ENCODE assay signal across 2 cellular contexts in genomic region chr12:95351745-95352144, GRCh38.
TF ChIP-seq lines count a peak whose summit lies in the region.

No MANE protein-coding gene starts in this region.

TF ChIP-seq in IMR-90, 13 proteins besides CTCF, POLR2A, EP300 and RAD21:
- TF ChIP-seq FOS (IDR thresholded peaks at IDR 0.05; ENCODE audit: low read depth, low read length) (no peak), MXI1 (IDR thresholded peaks at IDR 0.05; ENCODE audit: borderline replicate concordance, low read depth, low read length) (no peak), MAZ (IDR thresholded peaks at IDR 0.05; ENCODE audit: borderline replicate concordance, low read depth, low read length) (no peak), RFX5 (IDR thresholded peaks at IDR 0.05; ENCODE audit: low read depth, low read length) (no peak), SMC3 (IDR thresholded peaks at IDR 0.05; ENCODE audit: low read depth, low read length) (no peak), BHLHE40 (IDR thresholded peaks at IDR 0.05; ENCODE audit: low read depth, low read length) (no peak), RCOR1 (IDR thresholded peaks at IDR 0.05; ENCODE audit: insufficient replicate concordance, low read length) (no peak), NFE2L2 (IDR thresholded peaks at IDR 0.05; ENCODE audit: low read depth, low read length) (no peak), CEBPB (IDR thresholded peaks at IDR 0.05; ENCODE audit: low read depth, low read length) (no peak), ELK1 (IDR thresholded peaks at IDR 0.05; ENCODE audit: borderline replicate concordance, low read depth, low read length) (no peak)
- TF ChIP-seq, protein P1, sequence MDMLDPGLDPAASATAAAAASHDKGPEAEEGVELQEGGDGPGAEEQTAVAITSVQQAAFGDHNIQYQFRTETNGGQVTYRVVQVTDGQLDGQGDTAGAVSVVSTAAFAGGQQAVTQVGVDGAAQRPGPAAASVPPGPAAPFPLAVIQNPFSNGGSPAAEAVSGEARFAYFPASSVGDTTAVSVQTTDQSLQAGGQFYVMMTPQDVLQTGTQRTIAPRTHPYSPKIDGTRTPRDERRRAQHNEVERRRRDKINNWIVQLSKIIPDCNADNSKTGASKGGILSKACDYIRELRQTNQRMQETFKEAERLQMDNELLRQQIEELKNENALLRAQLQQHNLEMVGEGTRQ (IDR thresholded peaks at IDR 0.05; ENCODE audit: low read depth, low read length), result no peak

TF ChIP-seq in HepG2, 621 proteins besides CTCF, POLR2A, EP300 and RAD21:
- no peak for TF ChIP-seq ZC3H13 (CRISPR knock-in tag; IDR thresholded peaks at IDR 0.05)
- TF ChIP-seq SMC3 (IDR thresholded peaks at IDR 0.05; ENCODE audit: low read length), result peak; percentile 10; the same call in 1 of the 2 replicates
- TF ChIP-seq YY1 (IDR thresholded peaks at IDR 0.05; ENCODE audit: insufficient read depth, insufficient replicate concordance, low read depth, low read length), result peak; percentile 42
- TF ChIP-seq ZNF570 (CRISPR knock-in tag; IDR thresholded peaks at IDR 0.05; ENCODE audit: borderline replicate concordance), result no peak
- no peak for TF ChIP-seq SMAD1 (CRISPR knock-in tag; IDR thresholded peaks at IDR 0.05; ENCODE audit: borderline replicate concordance, low read depth)
- TF ChIP-seq ZNF512 (CRISPR knock-in tag; IDR thresholded peaks at IDR 0.05), result no peak
- no peak for TF ChIP-seq ZNF674 (CRISPR knock-in tag; IDR thresholded peaks at IDR 0.05; ENCODE audit: low read depth)
- peak; percentile 52 for TF ChIP-seq STAG1 (CRISPR knock-in tag; IDR thresholded peaks at IDR 0.05)
- no peak for TF ChIP-seq RAD51 (IDR thresholded peaks at IDR 0.05; ENCODE audit: borderline replicate concordance)
- no peak for TF ChIP-seq HNRNPLL (IDR thresholded peaks at IDR 0.05; ENCODE audit: low read depth, low read length, poor library complexity, severe bottlenecking)
- TF ChIP-seq HCFC1 (IDR thresholded peaks at IDR 0.05; ENCODE audit: low read depth, low read length), result no peak
